ENCODE assay signal across 28 cellular contexts in genomic region chr22:17960695-17961442, GRCh38.
DNase-seq lines count a peak whose midpoint lies in the region; ATAC-seq and TF ChIP-seq lines count a peak whose summit lies in the region.
"Had no signal": no experiment of that assay in that cellular context is flagged by ENCODE, and none has a peak within 500 bp of the region (broad histone marks: within the 10 kb centered on the region; RNA-seq: fewer than 3 reads in every experiment).

No MANE protein-coding gene starts in this region.

- peak overlapping the region; percentile 6 for H3K27ac ChIP-seq in RWPE1
- H3K27ac ChIP-seq: 22Rv1, coronary artery, left lung, testis had no signal

- peaks cover 34% of the 10 kb centered on the region for H3K4me1 Mint-ChIP-seq in stimulated activated effector memory CD8-positive, alpha-beta T cell treated with anti-CD3 and anti-CD28 coated beads, Interleukin-12 subunit alpha, Interleukin-12 subunit beta, amount 100 ng/mL, for 72 hours

- peak overlapping the region; percentile 41 for H3K27ac Mint-ChIP-seq in stimulated activated effector memory CD8-positive, alpha-beta T cell treated with anti-CD3 and anti-CD28 coated beads, Interleukin-12 subunit alpha, Interleukin-12 subunit beta, amount 100 ng/mL, for 72 hours
- H3K27ac Mint-ChIP-seq: activated naive CD8-positive, alpha-beta T cell treated with anti-CD3 and anti-CD28 coated beads, Interleukin-2, amount 10 ng/mL, durations not matched to agents 7 days and 5 days had no signal

- peak; percentile 27 for ATAC-seq in left lobe of liver
- ATAC-seq in stimulated activated effector memory CD8-positive, alpha-beta T cell treated with anti-CD3 and anti-CD28 coated beads, Interleukin-12 subunit alpha, Interleukin-12 subunit beta, amount 100 ng/mL, for 72 hours: no peak
- no peak for ATAC-seq in GM18909 (IDR thresholded peaks at IDR 0.05; ENCODE audit: poor library complexity, unreplicated experiment)
- ATAC-seq: effector memory CD8-positive, alpha-beta T cell; left lung had no signal

- POLR2A ChIA-PET in RWPE1 (lab: Yijun Ruan, JAX; ENCODE audit: low non-redundant PET): no interaction called here

- DNase-seq in NCI-H2171 treated with DMSO at 0.1 percent for 48 hours (lab: John Stamatoyannopoulos, UW) (peak; percentile 53), NCI-H2171 (lab: John Stamatoyannopoulos, UW) (no peak), RWPE1 (ENCODE audit: low spot score) (no peak), left lobe of liver (ENCODE audit: low spot score) (no peak), activated T-cell treated with anti-CD3 and anti-CD28 coated beads for 4 hours (no peak), SK-N-DZ (ENCODE audit: low spot score) (no peak)
- no peak for DNase-seq in stimulated activated effector memory CD8-positive, alpha-beta T cell treated with anti-CD3 and anti-CD28 coated beads, Interleukin-12 subunit alpha, Interleukin-12 subunit beta, amount 100 ng/mL, for 72 hours (ENCODE audit: low spot score in 2 of 2)
- DNase-seq: activated CD4-positive, alpha-beta T cell treated with anti-CD3 and anti-CD28 coated beads for 4 hours; activated CD8-positive, alpha-beta memory T cell treated with anti-CD3 and anti-CD28 coated beads for 24 hours; activated gamma-delta T cell; activated naive CD8-positive, alpha-beta T cell treated with anti-CD3 and anti-CD28 coated beads, Interleukin-2, amount 10 ng/mL, durations not matched to agents 7 days and 5 days; caudate nucleus; CD4-positive, CD25-positive, alpha-beta regulatory T cell; DND-41; effector memory CD8-positive, alpha-beta T cell; erythroblast; left lung; midbrain; naive B cell; NCI-H1930; NCI-H345; NCI-H774; T-helper 9 cell; testis had no signal

- H3K4me3 Mint-ChIP-seq in stimulated activated effector memory CD8-positive, alpha-beta T cell treated with anti-CD3 and anti-CD28 coated beads, Interleukin-12 subunit alpha, Interleukin-12 subunit beta, amount 100 ng/mL, for 72 hours: no peak overlapping the region
- H3K4me3 Mint-ChIP-seq: activated naive CD8-positive, alpha-beta T cell treated with anti-CD3 and anti-CD28 coated beads, Interleukin-2, amount 10 ng/mL, durations not matched to agents 7 days and 5 days; CD4-positive, CD25-positive, alpha-beta regulatory T cell; effector memory CD8-positive, alpha-beta T cell; stimulated activated naive CD8-positive, alpha-beta T cell treated with anti-CD3 and anti-CD28 coated beads, Interleukin-15, Interleukin-2, amounts not matched to agents 100 ng/mL and 50 ng/mL, for 24 hours had no signal

- no peaks in the 10 kb centered on the region for H3K9me3 Mint-ChIP-seq in stimulated activated effector memory CD8-positive, alpha-beta T cell treated with anti-CD3 and anti-CD28 coated beads, Interleukin-12 subunit alpha, Interleukin-12 subunit beta, amount 100 ng/mL, for 72 hours
- H3K9me3 Mint-ChIP-seq: activated naive CD8-positive, alpha-beta T cell treated with anti-CD3 and anti-CD28 coated beads, Interleukin-2, amount 10 ng/mL, durations not matched to agents 7 days and 5 days; CD4-positive, CD25-positive, alpha-beta regulatory T cell; effector memory CD8-positive, alpha-beta T cell; naive B cell; stimulated activated naive CD8-positive, alpha-beta T cell treated with anti-CD3 and anti-CD28 coated beads, Interleukin-15, Interleukin-2, amounts not matched to agents 100 ng/mL and 50 ng/mL, for 24 hours had no signal

- CTCF ChIA-PET in RWPE1 (lab: Yijun Ruan, JAX): interaction anchor here (0.5 kb wide), 1 partner anchor 40 kb away, joined by 3 read pairs; no protein-coding TSS in a partner anchor

- H3K36me3 Mint-ChIP-seq in stimulated activated effector memory CD8-positive, alpha-beta T cell treated with anti-CD3 and anti-CD28 coated beads, Interleukin-12 subunit alpha, Interleukin-12 subunit beta, amount 100 ng/mL, for 72 hours: peaks cover 16% of the 10 kb centered on the region

- no peak for TF ChIP-seq CTCF in RWPE1 (conservative IDR thresholded peaks at IDR 0.05; ENCODE audit: low read depth)
